Comparison of ENCODE assay signal across 8 cellular contexts in the genomic region with DNA sequence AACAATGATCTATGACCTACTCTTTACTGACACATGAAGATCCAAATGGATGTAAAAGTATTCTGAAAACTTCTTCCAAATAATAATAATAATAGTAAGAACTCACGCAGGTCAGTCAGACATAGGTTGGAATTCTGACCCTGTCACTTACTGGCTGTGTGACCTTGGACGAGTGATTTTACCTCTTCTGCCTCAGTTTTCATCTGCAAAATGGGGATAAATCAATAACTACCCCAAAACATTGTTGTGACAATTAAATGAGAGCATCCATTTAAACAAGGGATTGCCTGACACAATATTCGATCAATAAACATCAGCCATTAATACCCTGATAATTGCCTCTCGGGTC. TPM values are rescaled to one million over a fixed set of nuclear protein-coding genes. Genes with fewer than 3 reads are reported as not detected.
DNase-seq lines count a peak whose midpoint lies in the region; ATAC-seq and TF ChIP-seq lines count a peak whose summit lies in the region.

No MANE protein-coding gene starts in this region.

- DNase-seq in cardiac fibroblast (ENCODE audit: low read depth in 2 of 2) (no peak), DMS 273 treated with DMSO at 0.1 percent for 48 hours (lab: John Stamatoyannopoulos, UW) (no peak), RPMI8226 (no peak)
- no peak for DNase-seq in stimulated activated CD4-positive, alpha-beta T cell treated with anti-CD3 and anti-CD28 coated beads, Interleukin-12 subunit alpha, Interleukin-12 subunit beta, amount 100 ng/mL, for 4 hours

- peak overlapping the region; percentile 78 for H3K9ac ChIP-seq in HUES64 (ENCODE audit: low read depth, low read length)

- WGBS in HUES64: 13% methylated on average over 4 of the region's 4 CpGs

- no peak overlapping the region for H3K27ac ChIP-seq in ACC112 (ENCODE audit: low read depth, low read length)
- no peak overlapping the region for H3K27ac ChIP-seq in HUES64 (ENCODE audit: low read depth, low read length)
- H3K27ac ChIP-seq in muscle layer of duodenum (ENCODE audit: low read length): peak overlapping the region; percentile 19

- H3K27me3 ChIP-seq in ACC112 (ENCODE audit: insufficient read depth, low read length) (no peaks in the 10 kb centered on the region), HUES64 (ENCODE audit: insufficient read depth, low read length) (peaks cover 21% of the 10 kb centered on the region), muscle layer of duodenum (ENCODE audit: low read depth, low read length) (peaks cover 6% of the 10 kb centered on the region)

- H3K79me2 ChIP-seq in ACC112 (ENCODE audit: control insufficient read depth, insufficient read depth, low read length, unreplicated experiment): peaks cover 17% of the 10 kb centered on the region

- peak overlapping the region; percentile 81 for H3K4me3 ChIP-seq in ACC112 (ENCODE audit: low read depth, low read length)
- H3K4me3 ChIP-seq in HUES64 (ENCODE audit: low read length): peak overlapping the region; percentile 86
- H3K4me3 ChIP-seq in cardiac fibroblast (replicated peaks in 1 of 2; ENCODE audit: low read depth in 2 of 2, low read length in 2 of 2): peak overlapping the region; percentile 75 to 78
- H3K4me3 ChIP-seq in muscle layer of duodenum (ENCODE audit: low read depth in 1 of 2, low read length in 2 of 2): peak overlapping the region; percentile 72 to 92

- peak overlapping the region; percentile 85 for H2AFZ ChIP-seq in ACC112 (ENCODE audit: low read length, unreplicated experiment)

- H3K9me3 ChIP-seq in HUES64 (ENCODE audit: insufficient read depth, low read depth, low read length): no peaks in the 10 kb centered on the region
- no peaks in the 10 kb centered on the region for H3K9me3 ChIP-seq in muscle layer of duodenum (ENCODE audit: control insufficient read depth in 1 of 2, low read length in 2 of 2)

- no peak for TF ChIP-seq CTCF in cardiac fibroblast (IDR thresholded peaks at IDR 0.05; ENCODE audit: low read depth, low read length)

- peaks cover 7% of the 10 kb centered on the region for H3K4me1 ChIP-seq in ACC112 (ENCODE audit: control insufficient read depth, insufficient read depth, low read length, unreplicated experiment)
- H3K4me1 ChIP-seq in HUES64 (ENCODE audit: insufficient read depth, low read length): peaks cover 8% of the 10 kb centered on the region; the same call in 1 of the 2 replicates
- H3K4me1 ChIP-seq in muscle layer of duodenum (ENCODE audit: control insufficient read depth in 1 of 2, insufficient read depth in 2 of 2, low read length in 2 of 2): peaks cover 0 to 12% of the 10 kb centered on the region in 2 donors

- H3K36me3 ChIP-seq in ACC112 (ENCODE audit: insufficient read depth, low read length) (no peaks in the 10 kb centered on the region), HUES64 (ENCODE audit: insufficient read depth, low read length) (peaks cover 5% of the 10 kb centered on the region; the same call in 1 of the 2 replicates), muscle layer of duodenum (ENCODE audit: control insufficient read depth in 1 of 2, insufficient read depth in 2 of 2, low read length in 2 of 2) (peaks cover 0 to 1% of the 10 kb centered on the region in 2 donors)

- ATAC-seq in HG03432 (IDR thresholded peaks at IDR 0.05; ENCODE audit: unreplicated experiment): no peak

RNA-seq across cellular contexts. Expression of gene MECR, which starts 0.6 kb away (rescaled TPM):
- polyA plus RNA-seq in HUES64 (2013, experiment 1 of 2): 24.9 TPM
- polyA plus RNA-seq in HUES64 (2013, experiment 2 of 2): 26.4 TPM

RNA-seq across cellular contexts. Expression of gene PTPRU, which starts 6.1 kb away (rescaled TPM):
- polyA plus RNA-seq in HUES64 (2013, experiment 1 of 2): 15.8 TPM
- 22.9 TPM for polyA plus RNA-seq in HUES64 (2013, experiment 2 of 2)

RNA-seq across cellular contexts. Expression of gene SRSF4, which starts 48.5 kb away (rescaled TPM):
- 56.7 TPM for polyA plus RNA-seq in HUES64 (2013, experiment 1 of 2)
- 67.7 TPM for polyA plus RNA-seq in HUES64 (2013, experiment 2 of 2)
